In genomic region chr6:16476861-16477260, GRCh38 we compare ENCODE assay signal across 23 cellular contexts.
A peak's percentile ranks its signal among the peaks of the same experiment; 100 is the strongest.
DNase-seq lines count a peak whose midpoint lies in the region; ATAC-seq, FAIRE-seq and TF ChIP-seq lines count a peak whose summit lies in the region.
"Had no signal": no experiment of that assay in that cellular context is flagged by ENCODE, and none has a peak within 500 bp of the region (broad histone marks: within the 10 kb centered on the region; RNA-seq: fewer than 3 reads in every experiment).

No MANE protein-coding gene starts in this region.

- no peaks in the 10 kb centered on the region for H3K9me3 ChIP-seq in endothelial cell of umbilical vein (replicated peaks; ENCODE audit: control insufficient read depth, insufficient read depth, low read length)
- H3K9me3 ChIP-seq: SJSA1, upper lobe of right lung had no signal

- no peaks in the 10 kb centered on the region for H3K27me3 ChIP-seq in endothelial cell of umbilical vein (ENCODE audit: control insufficient read depth in 2 of 2, insufficient read depth in 2 of 2, low read length in 2 of 2)
- H3K27me3 ChIP-seq: SJSA1, upper lobe of right lung had no signal

- ATAC-seq in activated CD4-positive, alpha-beta T cell treated with anti-CD3 and anti-CD28 coated beads for 36 hours = no peak
- peak; percentile 33 for ATAC-seq in HG03175 (IDR thresholded peaks at IDR 0.05; ENCODE audit: unreplicated experiment)

- intact Hi-C loops in activated CD4-positive, alpha-beta T cell treated with anti-CD3 and anti-CD28 coated beads for 36 hours (cut with DNase I, micrococcal nuclease) = no loop called here
- intact Hi-C loops in endothelial cell of umbilical vein (cut with micrococcal nuclease) = no loop called here

- no peaks in the 10 kb centered on the region for H3K9me1 ChIP-seq in endothelial cell of umbilical vein (replicated peaks; ENCODE audit: control insufficient read depth, extremely low read depth, insufficient read depth, low read length)

- H3K27me3 Mint-ChIP-seq in activated CD4-positive, alpha-beta T cell treated with anti-CD3 and anti-CD28 coated beads for 36 hours = no peaks in the 10 kb centered on the region
- H3K27me3 Mint-ChIP-seq: central memory CD8-positive, alpha-beta T cell had no signal

- H3K4me3 Mint-ChIP-seq in activated CD4-positive, alpha-beta T cell treated with anti-CD3 and anti-CD28 coated beads for 36 hours = no peak overlapping the region
- H3K4me3 Mint-ChIP-seq: central memory CD8-positive, alpha-beta T cell had no signal

- H2AFZ ChIP-seq in endothelial cell of umbilical vein (ENCODE audit: low read depth, low read length) = no peak overlapping the region

- dilution Hi-C loops in endothelial cell of umbilical vein (cut with MboI; ENCODE audit: extremely low pct_ligation_motif_present, low sequenced_read_pairs) = no loop called here

- no peaks in the 10 kb centered on the region for H4K20me1 ChIP-seq in endothelial cell of umbilical vein (replicated peaks; ENCODE audit: control insufficient read depth, extremely low read depth, insufficient read depth, low read length)

- no TSS peak for BruUV-seq in endothelial cell of umbilical vein (replicated peaks; lab: Mats Ljungman, UMichigan)

- CTCF ChIA-PET in activated CD4-positive, alpha-beta T cell treated with anti-CD3 and anti-CD28 coated beads for 36 hours (lab: Charles Lee) = interaction anchor here (1.4 to 2.2 kb wide), 3 partner anchors 34 to 145 kb away, joined by 4 to 7 read pairs (median 7); no protein-coding TSS in a partner anchor
- CTCF ChIA-PET in endothelial cell of umbilical vein (lab: Charles Lee) = no interaction called here

- H3K9me3 Mint-ChIP-seq in activated CD4-positive, alpha-beta T cell treated with anti-CD3 and anti-CD28 coated beads for 36 hours (ENCODE audit: low read depth) = peaks cover 3% of the 10 kb centered on the region
- H3K9me3 Mint-ChIP-seq: central memory CD8-positive, alpha-beta T cell had no signal

- H3K4me1 Mint-ChIP-seq in activated CD4-positive, alpha-beta T cell treated with anti-CD3 and anti-CD28 coated beads for 36 hours = peaks cover 77% of the 10 kb centered on the region

- no peaks in the 10 kb centered on the region for H3K79me2 ChIP-seq in endothelial cell of umbilical vein (ENCODE audit: control insufficient read depth, insufficient read depth, low read length)

- TF ChIP-seq CTCF in GM12865 (IDR thresholded peaks at IDR 0.05; ENCODE audit: insufficient read depth, low read depth, low read length, missing control alignments) = no peak
- no peak for TF ChIP-seq CTCF in endothelial cell of umbilical vein (IDR thresholded peaks at IDR 0.05; ENCODE audit: extremely low read depth in 1 of 2, insufficient read depth in 1 of 2, low read depth in 1 of 2, low read length in 2 of 2)

- peak overlapping the region; percentile 61 for H3K27ac Mint-ChIP-seq in activated CD4-positive, alpha-beta T cell treated with anti-CD3 and anti-CD28 coated beads for 36 hours

- peaks cover 0 to 1% of the 10 kb centered on the region in 2 experiments for H3K36me3 ChIP-seq in endothelial cell of umbilical vein (ENCODE audit: control insufficient read depth in 2 of 2, extremely low read depth in 1 of 2, insufficient read depth in 2 of 2, low read length in 2 of 2)
- H3K36me3 ChIP-seq: upper lobe of right lung had no signal

- H3K4me1 ChIP-seq in endothelial cell of umbilical vein (ENCODE audit: control insufficient read depth, extremely low read depth, insufficient read depth, low read length) = peaks cover 4% of the 10 kb centered on the region

- POLR2A ChIA-PET in activated CD4-positive, alpha-beta T cell treated with anti-CD3 and anti-CD28 coated beads for 36 hours (lab: Charles Lee) = no interaction called here
- POLR2A ChIA-PET in endothelial cell of umbilical vein (lab: Charles Lee) = no interaction called here

- H3K9ac ChIP-seq in endothelial cell of umbilical vein (replicated peaks; ENCODE audit: extremely low read depth, insufficient read depth, low read length) = no peak overlapping the region

- H3K4me3 ChIP-seq in GM12865 (ENCODE audit: low read depth, low read length) (no peak overlapping the region), endothelial cell of umbilical vein (replicated peaks in 1 of 3; ENCODE audit: insufficient read depth in 1 of 3, low read depth in 1 of 3, low read length in 3 of 3) (no peak overlapping the region)
- H3K4me3 ChIP-seq: SJSA1, upper lobe of right lung had no signal

- no peak for DNase-seq in activated CD4-positive, alpha-beta T cell treated with anti-CD3 and anti-CD28 coated beads for 36 hours
- DNase-seq in activated CD4-positive, alpha-beta T cell treated with anti-CD3 and anti-CD28 coated beads, Interleukin-2, amount 50 U/mL, for 48 hours = no peak
- DNase-seq in GM12865 (ENCODE audit: low read depth) (peak; percentile 71), endothelial cell of umbilical vein (ENCODE audit: low read depth, low spot score) (no peak), NCI-H69 (lab: John Stamatoyannopoulos, UW) (no peak), Ammon's horn (ENCODE audit: low spot score) (no peak), MV-4-11 (lab: John Stamatoyannopoulos, UW) (no peak)
- DNase-seq: 8988T; activated CD4-positive, alpha-beta T cell treated with anti-CD3 and anti-CD28 coated beads for 1 hour; amygdala; DND-41; H7; head of caudate nucleus; KG1; NCI-H1105; NCI-H526 treated with DMSO at 0.1 percent for 48 hours; stimulated activated CD4-positive, alpha-beta T cell treated with anti-CD3 and anti-CD28 coated beads, Interleukin-12 subunit alpha, Interleukin-12 subunit beta, amount 100 ng/mL, for 4 hours; stimulated activated naive CD4-positive, alpha-beta T cell treated with Interleukin-2 at 50 U/mL for 16 hours; upper lobe of right lung had no signal

- no peak overlapping the region for H3K27ac ChIP-seq in endothelial cell of umbilical vein (ENCODE audit: insufficient read depth, low read depth, low read length)
- H3K27ac ChIP-seq: C4-2B, SJSA1, upper lobe of right lung had no signal

- TF ChIP-seq POLR2A in endothelial cell of umbilical vein (IDR thresholded peaks at IDR 0.05; ENCODE audit: low read depth, low read length) = no peak

- FAIRE-seq in endothelial cell of umbilical vein (lab: Jason Lieb, UNC) = peak; percentile 18

- peaks cover 28% of the 10 kb centered on the region for H3K36me3 Mint-ChIP-seq in activated CD4-positive, alpha-beta T cell treated with anti-CD3 and anti-CD28 coated beads for 36 hours (ENCODE audit: low read depth)

- H3K4me2 ChIP-seq in endothelial cell of umbilical vein (ENCODE audit: insufficient read depth, low read length) = no peak overlapping the region

TF ChIP-seq in endothelial cell of umbilical vein, 7 proteins besides CTCF, POLR2A, EP300 and RAD21:
- TF ChIP-seq JUN (IDR thresholded peaks at IDR 0.05; ENCODE audit: borderline replicate concordance, insufficient read depth, insufficient read length, low read depth) (no peak), POLR2AphosphoS5 (IDR thresholded peaks at IDR 0.05; ENCODE audit: insufficient read depth, low read depth, low read length) (no peak), GATA2 (IDR thresholded peaks at IDR 0.05; ENCODE audit: insufficient read depth, insufficient read length, low read depth, low read length) (no peak), EZH2 (IDR thresholded peaks at IDR 0.05; ENCODE audit: borderline replicate concordance, low read depth, low read length, severe bottlenecking) (no peak), MYC (IDR thresholded peaks at IDR 0.05; ENCODE audit: low read depth, low read length) (no peak), FOS (IDR thresholded peaks at IDR 0.05; ENCODE audit: borderline replicate concordance, insufficient read depth, low read length) (no peak), MAX (IDR thresholded peaks at IDR 0.05; ENCODE audit: insufficient read depth, insufficient read length) (no peak)
